1 cellular context compared by ENCODE assay signal in the genomic region with DNA sequence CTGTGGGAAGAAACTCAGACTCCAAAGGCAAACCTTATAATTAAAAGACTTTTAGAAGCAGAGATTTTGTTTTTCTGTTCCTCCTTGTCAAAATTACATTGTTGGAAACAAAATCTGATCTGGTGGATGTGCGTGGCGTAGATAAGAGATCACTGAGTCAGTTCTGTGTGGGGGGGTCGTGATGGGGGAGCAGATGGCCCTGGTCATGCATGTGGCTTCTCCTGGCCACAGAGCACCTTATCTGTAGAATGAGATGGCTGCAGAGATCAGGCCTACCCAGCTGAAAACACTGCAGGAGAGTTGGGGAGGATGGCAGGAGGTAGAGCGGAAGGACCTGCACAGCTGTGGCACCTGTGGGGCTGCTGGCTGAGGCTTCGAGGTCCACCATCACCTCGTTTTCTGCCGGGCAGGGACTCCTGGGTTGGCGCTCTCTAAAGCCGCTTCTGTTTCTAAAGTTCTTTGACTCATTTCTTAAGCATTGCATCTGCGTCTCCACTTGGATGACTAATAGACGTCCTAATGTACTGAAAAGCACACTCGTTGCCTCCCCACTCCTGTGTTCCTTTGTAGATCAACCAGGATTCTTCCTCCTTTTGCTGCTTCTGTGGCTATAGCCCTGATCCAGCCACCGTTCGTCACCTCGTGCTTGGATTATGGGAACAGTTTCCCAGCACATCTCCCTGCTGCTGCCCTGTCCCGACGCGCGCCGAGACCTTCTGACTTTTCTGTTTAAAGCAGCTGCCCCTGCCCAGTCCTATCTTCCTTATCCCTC.
A peak's percentile ranks its signal among the peaks of the same experiment; 100 is the strongest.
TF ChIP-seq lines count a peak whose summit lies in the region.

No MANE protein-coding gene starts in this region.

TF ChIP-seq in IMR-90, 13 proteins besides CTCF, POLR2A, EP300 and RAD21 (continued from another document):
- TF ChIP-seq, protein P1, sequence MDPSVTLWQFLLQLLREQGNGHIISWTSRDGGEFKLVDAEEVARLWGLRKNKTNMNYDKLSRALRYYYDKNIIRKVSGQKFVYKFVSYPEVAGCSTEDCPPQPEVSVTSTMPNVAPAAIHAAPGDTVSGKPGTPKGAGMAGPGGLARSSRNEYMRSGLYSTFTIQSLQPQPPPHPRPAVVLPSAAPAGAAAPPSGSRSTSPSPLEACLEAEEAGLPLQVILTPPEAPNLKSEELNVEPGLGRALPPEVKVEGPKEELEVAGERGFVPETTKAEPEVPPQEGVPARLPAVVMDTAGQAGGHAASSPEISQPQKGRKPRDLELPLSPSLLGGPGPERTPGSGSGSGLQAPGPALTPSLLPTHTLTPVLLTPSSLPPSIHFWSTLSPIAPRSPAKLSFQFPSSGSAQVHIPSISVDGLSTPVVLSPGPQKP (IDR thresholded peaks at IDR 0.05; ENCODE audit: borderline replicate concordance, low read depth, low read length): no peak
- TF ChIP-seq BHLHE40 (IDR thresholded peaks at IDR 0.05; ENCODE audit: low read depth, low read length): peak; percentile 41
